Comparison of ENCODE assay signal across 9 cellular contexts in genomic region chr20:20130399-20130798, GRCh38.
A peak's percentile ranks its signal among the peaks of the same experiment; 100 is the strongest.
DNase-seq lines count a peak whose midpoint lies in the region; ATAC-seq and TF ChIP-seq lines count a peak whose summit lies in the region.
"Had no signal": no experiment of that assay in that cellular context is flagged by ENCODE, and none has a peak within 500 bp of the region (broad histone marks: within the 10 kb centered on the region; RNA-seq: fewer than 3 reads in every experiment).

No MANE protein-coding gene starts in this region.

- CTCF ChIA-PET in T-cell (lab: Charles Lee) = no interaction called here

- peaks cover 8 to 16% (median 8%) of the 10 kb centered on the region in 3 donors for H3K9me3 Mint-ChIP-seq in T-cell

- H3K27ac ChIP-seq in Karpas-422 (ENCODE audit: low read length) = no peak overlapping the region
- H3K27ac ChIP-seq in foreskin keratinocyte = no peak overlapping the region

- peaks cover 21 to 30% of the 10 kb centered on the region in 2 donors for H3K27me3 Mint-ChIP-seq in T-cell

- no peaks in the 10 kb centered on the region for H3K9me2 ChIP-seq in Karpas-422 (replicated peaks; ENCODE audit: insufficient read depth, low read length)

- no peak overlapping the region for H3K27ac Mint-ChIP-seq in T-cell
- H3K27ac Mint-ChIP-seq: stimulated activated memory B cell treated with anti-CD40 and anti-IgM and Interleukin-4, amounts not matched to agents 10 μg/mL and 1 μg/mL and 100 μg/mL, for 72 hours had no signal

- no peaks in the 10 kb centered on the region for H3K4me1 Mint-ChIP-seq in T-cell
- H3K4me1 Mint-ChIP-seq: stimulated activated memory B cell treated with anti-CD40 and anti-IgM and Interleukin-4, amounts not matched to agents 10 μg/mL and 1 μg/mL and 100 μg/mL, for 72 hours had no signal

- H3K4me1 ChIP-seq in Karpas-422 (ENCODE audit: low read length) (no peaks in the 10 kb centered on the region), foreskin keratinocyte (no peaks in the 10 kb centered on the region)

- no peak overlapping the region for H3K4me3 ChIP-seq in Karpas-422 (ENCODE audit: low read length)

- H3K9ac ChIP-seq in Karpas-422 (ENCODE audit: low read length) = no peak overlapping the region

- ATAC-seq in foreskin keratinocyte = peak; percentile 61
- no peak for ATAC-seq in GM21360 (IDR thresholded peaks at IDR 0.05; ENCODE audit: unreplicated experiment)
- ATAC-seq in stimulated activated naive CD8-positive, alpha-beta T cell treated with anti-CD3 and anti-CD28 coated beads, Interleukin-15, Interleukin-2, amounts not matched to agents 100 U/mL and 50 U/mL, for 24 hours = no peak
- ATAC-seq in T-cell (replicated peaks in 1 of 4) = no peak
- ATAC-seq: stimulated activated memory B cell treated with anti-CD40 and anti-IgM and Interleukin-4, amounts not matched to agents 10 μg/mL and 1 μg/mL and 100 μg/mL, for 72 hours had no signal

- 0 out of 2 replicates have a peak, but pooled peaks cover 3% of the 10 kb centered on the region for H3K9me3 ChIP-seq in Karpas-422 (ENCODE audit: low read length)

- DNase-seq in DMS114 treated with DMSO at 0.1 percent for 48 hours (lab: John Stamatoyannopoulos, UW; ENCODE audit: unreplicated experiment) = peak; percentile 10
- DNase-seq in Karpas-422 = peak; percentile 64
- DNase-seq in NCI-H82 (lab: John Stamatoyannopoulos, UW) = peak; percentile 56
- DNase-seq in foreskin keratinocyte = peak; percentile 10 to 40
- DNase-seq in HK-2 (ENCODE audit: unreplicated experiment) = no peak
- no peak for DNase-seq in stimulated activated naive CD8-positive, alpha-beta T cell treated with anti-CD3 and anti-CD28 coated beads, Interleukin-15, Interleukin-2, amounts not matched to agents 100 U/mL and 50 U/mL, for 24 hours
- DNase-seq in T-cell = no peak

- no peaks in the 10 kb centered on the region for H3K79me2 ChIP-seq in Karpas-422 (ENCODE audit: low read length)

- H3K36me3 ChIP-seq in Karpas-422 (ENCODE audit: insufficient read depth, low read length) = no peaks in the 10 kb centered on the region

- TF ChIP-seq CTCF in foreskin keratinocyte (conservative IDR thresholded peaks at IDR 0.05) = peak; percentile 62

- no peaks in the 10 kb centered on the region for H4K20me1 ChIP-seq in Karpas-422 (ENCODE audit: insufficient read depth, low read depth, low read length)

- H3K27me3 ChIP-seq in Karpas-422 (ENCODE audit: low read length) (peaks cover 4% of the 10 kb centered on the region; the same call in 1 of the 2 replicates), foreskin keratinocyte (no peaks in the 10 kb centered on the region)

- H3K4me2 ChIP-seq in Karpas-422 (ENCODE audit: low read depth, low read length, poor library complexity, severe bottlenecking) = no peak overlapping the region

- no peak overlapping the region for H3K4me3 Mint-ChIP-seq in T-cell
- H3K4me3 Mint-ChIP-seq: stimulated activated memory B cell treated with anti-CD40 and anti-IgM and Interleukin-4, amounts not matched to agents 10 μg/mL and 1 μg/mL and 100 μg/mL, for 72 hours had no signal

- H2AFZ ChIP-seq in Karpas-422 (ENCODE audit: low read length) = no peak overlapping the region

- POLR2A ChIA-PET in T-cell (lab: Charles Lee) = no interaction called here

- no peaks in the 10 kb centered on the region for H3K36me3 Mint-ChIP-seq in T-cell
- H3K36me3 Mint-ChIP-seq: stimulated activated memory B cell treated with anti-CD40 and anti-IgM and Interleukin-4, amounts not matched to agents 10 μg/mL and 1 μg/mL and 100 μg/mL, for 72 hours had no signal

Comparison
In these comparisons a context has a peak if more than half of its experiments do, and no peak if none do; other contexts are left out.
1. DNase-seq: peak in DMS114 treated with DMSO at 0.1 percent for 48 hours (single experiment), Karpas-422 (single experiment), NCI-H82 (single experiment) and foreskin keratinocyte (2 of 2); none in HK-2 (single experiment), stimulated activated naive CD8-positive, alpha-beta T cell treated with anti-CD3 and anti-CD28 coated beads, Interleukin-15, Interleukin-2, amounts not matched to agents 100 U/mL and 50 U/mL, for 24 hours (single experiment) and T-cell (0 of 34).